In the genomic region with DNA sequence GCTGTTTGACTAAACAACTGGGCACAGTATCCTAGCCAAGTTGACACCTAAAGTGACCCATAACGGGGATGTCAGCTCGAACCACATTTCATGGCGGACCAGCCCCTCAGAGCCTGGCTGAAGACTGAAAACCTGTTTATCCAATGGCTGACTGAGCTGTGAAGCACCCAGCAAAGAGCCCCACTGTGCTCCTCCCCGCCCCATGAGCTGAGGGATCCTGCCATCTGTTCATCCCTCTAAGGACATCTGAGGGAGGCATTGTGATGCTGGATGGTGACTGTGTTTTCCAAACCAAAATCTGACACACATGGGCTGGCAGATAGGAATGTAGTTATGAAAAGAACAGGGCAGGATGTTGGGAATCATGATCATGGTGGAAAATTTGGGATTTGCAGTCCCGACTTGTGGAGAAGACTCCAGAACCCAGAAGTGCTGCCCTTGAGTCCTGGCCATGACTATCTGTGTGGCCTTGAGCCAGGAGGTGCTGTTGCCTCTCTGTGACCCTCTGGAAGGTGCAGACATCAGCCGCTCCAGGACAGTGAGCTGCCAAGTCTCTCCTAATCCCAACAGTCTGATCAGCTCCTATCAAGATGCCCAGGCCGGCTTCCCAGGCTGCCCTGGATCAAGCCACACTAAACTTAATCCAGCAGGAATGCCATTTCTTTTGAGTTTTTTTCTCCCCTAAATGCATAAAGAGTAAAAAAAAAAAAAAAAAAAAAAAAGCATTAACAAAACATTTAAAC, we compare ENCODE assay signal across 31 cellular contexts. TPM values are rescaled to one million over a fixed set of nuclear protein-coding genes. Genes with fewer than 3 reads are reported as not detected.
"Had no signal": no experiment of that assay in that cellular context is flagged by ENCODE, and none has a peak within 500 bp of the region (broad histone marks: within the 10 kb centered on the region; RNA-seq: fewer than 3 reads in every experiment).

No MANE protein-coding gene starts in this region.

- H3K36me3 ChIP-seq: colonic mucosa had no signal

- FAIRE-seq: bronchial epithelial cell, TTC549 had no signal

- ATAC-seq: activated CD4-positive, alpha-beta T cell treated with anti-CD3 and anti-CD28 coated beads for 36 hours; activated CD4-positive, CD25-positive, alpha-beta regulatory T cell treated with anti-CD3 and anti-CD28 coated beads, Interleukin-2, amount 50 U/mL, for 24 hours; activated CD8-positive, alpha-beta T cell treated with anti-CD3 and anti-CD28 coated beads, Interleukin-2, amount 10 ng/mL, durations not matched to agents 7 days and 5 days; activated naive CD8-positive, alpha-beta T cell treated with anti-CD3 and anti-CD28 coated beads, Interleukin-2, amount 50 U/mL, for 24 hours; WTC11 had no signal

- H3K4me3 ChIP-seq: colonic mucosa, SK-N-MC had no signal

- H3K9me3 ChIP-seq: colonic mucosa had no signal

- DNase-seq: activated CD4-positive, alpha-beta T cell treated with anti-CD3 and anti-CD28 coated beads for 36 hours; activated CD4-positive, alpha-beta T cell treated with anti-CD3 and anti-CD28 coated beads, Interleukin-2, amount 10 ng/mL, durations not matched to agents 7 days and 5 days; activated CD4-positive, alpha-beta T cell treated with anti-CD3 and anti-CD28 coated beads, Interleukin-2, amount 50 U/mL, for 48 hours; activated CD8-positive, alpha-beta T cell treated with anti-CD3 and anti-CD28 coated beads, Interleukin-2, amount 10 ng/mL, durations not matched to agents 7 days and 5 days; activated gamma-delta T cell; activated naive CD4-positive, alpha-beta T cell treated with anti-CD3 and anti-CD28 coated beads for 36 hours; activated naive CD8-positive, alpha-beta T cell treated with anti-CD3 and anti-CD28 coated beads, Interleukin-2, amount 50 U/mL, for 24 hours; activated T-cell treated with anti-CD3 and anti-CD28 coated beads, Interleukin-2, amount 50 U/mL, for 24 hours; caudate nucleus; colonic mucosa; NCI-H1092 treated with DMSO at 0.1 percent for 48 hours; NCI-H1417; NCI-H146; NCI-H187; NCI-H2029 treated with DMSO at 0.1 percent for 48 hours; NCI-H2107; NCI-H226; NCI-H526 treated with DMSO at 0.1 percent for 48 hours; NK-92 treated with Interleukin-12 subunit alpha and Interleukin-12 subunit beta, amount 100 ng/mL, for 24 hours; Right ventricle myocardium superior; T1000 had no signal

- H3K27ac ChIP-seq: colonic mucosa, SK-N-MC had no signal

RNA-seq across cellular contexts. Expression of a gene that starts 5.7 kb away (rescaled TPM):
- total RNA-seq: activated CD8-positive, alpha-beta T cell treated with anti-CD3 and anti-CD28 coated beads, Interleukin-2, amount 10 ng/mL, durations not matched to agents 7 days and 5 days; activated naive CD4-positive, alpha-beta T cell treated with anti-CD3 and anti-CD28 coated beads for 36 hours; activated T-helper 2 cell treated with anti-CD3 and anti-CD28 coated beads, Interferon-gamma antibody, Interleukin-2, Interleukin-4, amounts not matched to agents 10 μg/mL and 5 μg/mL and 100 μg/mL, durations not matched to agents 14 hours and 24 hours and 36 hours; bronchial epithelial cell; M059J; NCI-H460; OCI-LY7; Right ventricle myocardium superior; T-helper 1 cell treated with Interleukin-12 subunit alpha and Interleukin-12 subunit beta and Interleukin-4 antibody, amounts not matched to agents 30 ng/mL and 1 ng/mL, for 36 hours had no signal
